In genomic region chr10:35486297-35486991, GRCh38 we compare ENCODE assay signal across 18 cellular contexts.
DNase-seq lines count a peak whose midpoint lies in the region; ATAC-seq and TF ChIP-seq lines count a peak whose summit lies in the region.
"Had no signal": no experiment of that assay in that cellular context is flagged by ENCODE, and none has a peak within 500 bp of the region (broad histone marks: within the 10 kb centered on the region; RNA-seq: fewer than 3 reads in every experiment).

No MANE protein-coding gene starts in this region.

- CTCF ChIA-PET in naive thymus-derived CD4-positive, alpha-beta T cell (lab: Charles Lee) = no interaction called here
- CTCF ChIA-PET in CD8-positive, alpha-beta T cell (lab: Charles Lee) = interaction anchor here (0.6 kb wide), 1 partner anchor 362 kb away, joined by 3 read pairs; no protein-coding TSS in a partner anchor

- TF ChIP-seq CTCF in NB4 (IDR thresholded peaks at IDR 0.05; ENCODE audit: low read depth, low read length) (no peak), heart left ventricle (IDR thresholded peaks at IDR 0.05) (no peak)
- TF ChIP-seq CTCF in CD8-positive, alpha-beta T cell (IDR thresholded peaks at IDR 0.05) = no peak

- intact Hi-C loops in heart left ventricle (cut with DNase I) = no loop called here
- intact Hi-C loops in naive thymus-derived CD4-positive, alpha-beta T cell (cut with micrococcal nuclease) = no loop called here
- intact Hi-C loops in CD8-positive, alpha-beta T cell (cut with DNase I, micrococcal nuclease) = no loop called here

- no peak overlapping the region for H3K4me3 Mint-ChIP-seq in CD4-positive, CD25-positive, alpha-beta regulatory T cell
- no peak overlapping the region for H3K4me3 Mint-ChIP-seq in naive thymus-derived CD4-positive, alpha-beta T cell
- H3K4me3 Mint-ChIP-seq in CD8-positive, alpha-beta T cell = no peak overlapping the region
- H3K4me3 Mint-ChIP-seq: activated T-cell treated with anti-CD3 and anti-CD28 coated beads, Interleukin-2, amount 50 U/mL, for 72 hours; H9 had no signal

- no peaks in the 10 kb centered on the region for H3K9me3 ChIP-seq in CD4-positive, CD25-positive, alpha-beta regulatory T cell (ENCODE audit: control insufficient read depth in 2 of 2, low read length in 2 of 2)
- H3K9me3 ChIP-seq in heart left ventricle = no peaks in the 10 kb centered on the region
- no peaks in the 10 kb centered on the region for H3K9me3 ChIP-seq in naive thymus-derived CD4-positive, alpha-beta T cell (ENCODE audit: control insufficient read depth in 2 of 3, low read length in 3 of 3)
- H3K9me3 ChIP-seq in CD8-positive, alpha-beta T cell (ENCODE audit: low read length) = no peaks in the 10 kb centered on the region
- H3K9me3 ChIP-seq: colonic mucosa had no signal

- no peaks in the 10 kb centered on the region for H3K27me3 Mint-ChIP-seq in CD4-positive, CD25-positive, alpha-beta regulatory T cell
- H3K27me3 Mint-ChIP-seq in naive thymus-derived CD4-positive, alpha-beta T cell = no peaks in the 10 kb centered on the region
- H3K27me3 Mint-ChIP-seq in CD8-positive, alpha-beta T cell (ENCODE audit: low read depth) = no peaks in the 10 kb centered on the region

- no peak for DNase-seq in CD4-positive, CD25-positive, alpha-beta regulatory T cell
- DNase-seq in NB4 (ENCODE audit: low read depth) (peak; percentile 32), heart left ventricle (no peak)
- DNase-seq in naive thymus-derived CD4-positive, alpha-beta T cell = no peak
- no peak for DNase-seq in CD8-positive, alpha-beta T cell
- DNase-seq: activated CD4-positive, alpha-beta T cell treated with anti-CD3 and anti-CD28 coated beads, Interleukin-2, amount 50 U/mL, for 48 hours; activated T-cell treated with anti-CD3 and anti-CD28 coated beads, Interleukin-2, amount 50 U/mL, for 72 hours; amygdala; colonic mucosa; H9; mesenchymal stem cell; NCI-H1694 treated with DMSO at 0.1 percent for 48 hours; NCI-H510A; small intestine; T-helper 9 cell had no signal

- ATAC-seq in CD4-positive, CD25-positive, alpha-beta regulatory T cell (ENCODE audit: low read depth in 2 of 2) = no peak
- peak in 3 of 4 donors; percentile 56 to 63 (median 62) for ATAC-seq in heart left ventricle
- ATAC-seq in naive thymus-derived CD4-positive, alpha-beta T cell = peak; percentile 27
- no peak for ATAC-seq in HG02623 (IDR thresholded peaks at IDR 0.05; ENCODE audit: unreplicated experiment)
- no peak for ATAC-seq in HG03460 (IDR thresholded peaks at IDR 0.05; ENCODE audit: unreplicated experiment)
- no peak for ATAC-seq in CD8-positive, alpha-beta T cell
- ATAC-seq in HG03025 (IDR thresholded peaks at IDR 0.05; ENCODE audit: low FRiP score, unreplicated experiment) = no peak
- ATAC-seq: activated T-cell treated with anti-CD3 and anti-CD28 coated beads, Interleukin-2, amount 50 U/mL, for 72 hours had no signal

- H3K27ac Mint-ChIP-seq in CD4-positive, CD25-positive, alpha-beta regulatory T cell = peak overlapping the region in 2 of 3 donors; percentile 37 to 54
- H3K27ac Mint-ChIP-seq in naive thymus-derived CD4-positive, alpha-beta T cell = peak overlapping the region in 6 of 9 donors; percentile 0 to 82 (median 36)
- no peak overlapping the region for H3K27ac Mint-ChIP-seq in CD8-positive, alpha-beta T cell
- H3K27ac Mint-ChIP-seq: activated T-cell treated with anti-CD3 and anti-CD28 coated beads, Interleukin-2, amount 50 U/mL, for 72 hours had no signal

- H3K4me1 ChIP-seq in CD4-positive, CD25-positive, alpha-beta regulatory T cell (ENCODE audit: control insufficient read depth, insufficient read depth, low read length, poor library complexity, severe bottlenecking) = no peaks in the 10 kb centered on the region
- H3K4me1 ChIP-seq in heart left ventricle = peaks cover 0 to 39% (median 27%) of the 10 kb centered on the region in 12 donors
- H3K4me1 ChIP-seq in naive thymus-derived CD4-positive, alpha-beta T cell (ENCODE audit: control insufficient read depth in 2 of 2, insufficient read depth in 2 of 2, low read length in 2 of 2) = no peaks in the 10 kb centered on the region
- H3K4me1 ChIP-seq in CD8-positive, alpha-beta T cell (ENCODE audit: insufficient read depth, low read length) = no peaks in the 10 kb centered on the region
- H3K4me1 ChIP-seq: colonic mucosa had no signal

- H3K4me3 ChIP-seq in CD4-positive, CD25-positive, alpha-beta regulatory T cell (ENCODE audit: low read depth, low read length) = no peak overlapping the region
- H3K4me3 ChIP-seq in NB4 (ENCODE audit: low read depth, low read length) (no peak overlapping the region), heart left ventricle (no peak overlapping the region)
- H3K4me3 ChIP-seq in naive thymus-derived CD4-positive, alpha-beta T cell (ENCODE audit: low read length) = no peak overlapping the region
- no peak overlapping the region for H3K4me3 ChIP-seq in CD8-positive, alpha-beta T cell (ENCODE audit: low read depth, low read length)
- H3K4me3 ChIP-seq: colonic mucosa had no signal

- peaks cover 32% of the 10 kb centered on the region for H3K36me3 Mint-ChIP-seq in CD4-positive, CD25-positive, alpha-beta regulatory T cell
- H3K36me3 Mint-ChIP-seq in naive thymus-derived CD4-positive, alpha-beta T cell = peaks cover 2 to 51% (median 30%) of the 10 kb centered on the region in 5 donors
- H3K36me3 Mint-ChIP-seq in CD8-positive, alpha-beta T cell = peaks cover 59% of the 10 kb centered on the region

- no peak for TF ChIP-seq POLR2A in NB4 (IDR thresholded peaks at IDR 0.05; ENCODE audit: extremely low read depth, insufficient read length)
- no peak for TF ChIP-seq POLR2A in heart left ventricle (IDR thresholded peaks at IDR 0.05)

- H3K4me1 Mint-ChIP-seq in CD4-positive, CD25-positive, alpha-beta regulatory T cell = peaks cover 10 to 38% (median 27%) of the 10 kb centered on the region in 4 donors
- H3K4me1 Mint-ChIP-seq in naive thymus-derived CD4-positive, alpha-beta T cell = peaks cover 3 to 81% (median 50%) of the 10 kb centered on the region in 7 donors
- peaks cover 46% of the 10 kb centered on the region for H3K4me1 Mint-ChIP-seq in CD8-positive, alpha-beta T cell (ENCODE audit: low read depth)
- H3K4me1 Mint-ChIP-seq: H9 had no signal

- H3K27ac ChIP-seq in CD4-positive, CD25-positive, alpha-beta regulatory T cell (ENCODE audit: insufficient read depth, low read length, poor library complexity, severe bottlenecking) = no peak overlapping the region
- H3K27ac ChIP-seq in heart left ventricle = peak overlapping the region in 2 of 12 donors; percentile 12 to 48
- H3K27ac ChIP-seq in naive thymus-derived CD4-positive, alpha-beta T cell (ENCODE audit: low read depth, low read length) = no peak overlapping the region
- H3K27ac ChIP-seq in CD8-positive, alpha-beta T cell (ENCODE audit: low read depth, low read length) = no peak overlapping the region
- H3K27ac ChIP-seq: colonic mucosa had no signal

- 43 to 51% (median 45%) methylated on average over 5 of the region's 5 CpGs for WGBS in heart left ventricle, 4 donors

- no peaks in the 10 kb centered on the region for H3K27me3 ChIP-seq in CD4-positive, CD25-positive, alpha-beta regulatory T cell (ENCODE audit: control insufficient read depth, insufficient read depth, low read length)
- no peaks in the 10 kb centered on the region for H3K27me3 ChIP-seq in heart left ventricle
- H3K27me3 ChIP-seq in naive thymus-derived CD4-positive, alpha-beta T cell (ENCODE audit: control insufficient read depth in 2 of 2, insufficient read depth in 2 of 2, low read length in 2 of 2) = no peaks in the 10 kb centered on the region
- H3K27me3 ChIP-seq in CD8-positive, alpha-beta T cell (ENCODE audit: insufficient read depth, low read length) = no peaks in the 10 kb centered on the region
- H3K27me3 ChIP-seq: colonic mucosa had no signal

- peaks cover 16% of the 10 kb centered on the region for H3K36me3 ChIP-seq in CD4-positive, CD25-positive, alpha-beta regulatory T cell (ENCODE audit: control insufficient read depth, insufficient read depth, low read length)
- peaks cover 0 to 11% (median 2%) of the 10 kb centered on the region in 9 donors for H3K36me3 ChIP-seq in heart left ventricle
- H3K36me3 ChIP-seq in naive thymus-derived CD4-positive, alpha-beta T cell (ENCODE audit: control insufficient read depth in 2 of 3, insufficient read depth in 3 of 3, low read length in 3 of 3) = peaks cover 0 to 15% (median 0%) of the 10 kb centered on the region in 3 experiments
- H3K36me3 ChIP-seq in CD8-positive, alpha-beta T cell (ENCODE audit: insufficient read depth, low read length) = peaks cover 10% of the 10 kb centered on the region
- H3K36me3 ChIP-seq: colonic mucosa had no signal

- H3K9me3 Mint-ChIP-seq in CD4-positive, CD25-positive, alpha-beta regulatory T cell = no peaks in the 10 kb centered on the region
- H3K9me3 Mint-ChIP-seq in naive thymus-derived CD4-positive, alpha-beta T cell = no peaks in the 10 kb centered on the region
- no peaks in the 10 kb centered on the region for H3K9me3 Mint-ChIP-seq in CD8-positive, alpha-beta T cell
- H3K9me3 Mint-ChIP-seq: activated T-cell treated with anti-CD3 and anti-CD28 coated beads, Interleukin-2, amount 50 U/mL, for 72 hours; H9 had no signal

- POLR2A ChIA-PET in naive thymus-derived CD4-positive, alpha-beta T cell (lab: Charles Lee) = no interaction called here
- POLR2A ChIA-PET in CD8-positive, alpha-beta T cell (lab: Charles Lee) = no interaction called here

Comparison
In these comparisons a context has a peak if more than half of its experiments do, and no peak if none do; other contexts are left out.
1. ATAC-seq: peak in heart left ventricle (3 of 4) and naive thymus-derived CD4-positive, alpha-beta T cell (single experiment); none in CD4-positive, CD25-positive, alpha-beta regulatory T cell (0 of 2), HG02623 (single experiment), HG03460 (single experiment), CD8-positive, alpha-beta T cell (single experiment) and HG03025 (single experiment).